Comparison of ENCODE assay signal across 10 cellular contexts in genomic region chr11:96013459-96014213, GRCh38.
DNase-seq lines count a peak whose midpoint lies in the region; ATAC-seq and TF ChIP-seq lines count a peak whose summit lies in the region.
"Had no signal": no experiment of that assay in that cellular context is flagged by ENCODE, and none has a peak within 500 bp of the region (broad histone marks: within the 10 kb centered on the region; RNA-seq: fewer than 3 reads in every experiment).

No MANE protein-coding gene starts in this region.

- H3K27ac Mint-ChIP-seq in activated CD4-positive, alpha-beta memory T cell treated with anti-CD3 and anti-CD28 coated beads for 36 hours: peak overlapping the region; percentile 68

- H2AFZ ChIP-seq in HCT116 (ENCODE audit: low read depth, low read length, poor library complexity, severe bottlenecking) (no peak overlapping the region), mesenchymal stem cell (ENCODE audit: low read depth, low read length) (no peak overlapping the region)

- no TSS peak for BruUV-seq in HCT116 (replicated peaks; lab: Mats Ljungman, UMichigan)

- no peak overlapping the region for H2BK5ac ChIP-seq in mesenchymal stem cell (ENCODE audit: low read depth, low read length, poor library complexity, severe bottlenecking)

- H3K27me3 ChIP-seq in BE2C: no peaks in the 10 kb centered on the region
- no peaks in the 10 kb centered on the region for H3K27me3 ChIP-seq in HCT116 (ENCODE audit: insufficient read depth, low read length)
- no peaks in the 10 kb centered on the region for H3K27me3 ChIP-seq in mesenchymal stem cell (ENCODE audit: control insufficient read depth in 1 of 2, insufficient read depth in 1 of 2, low read length in 2 of 2)

- peaks cover 55% of the 10 kb centered on the region for H3K4me1 Mint-ChIP-seq in activated CD4-positive, alpha-beta memory T cell treated with anti-CD3 and anti-CD28 coated beads for 36 hours (ENCODE audit: low read depth)

- H3K9ac ChIP-seq in HCT116 (ENCODE audit: low read length) (no peak overlapping the region), mesenchymal stem cell (ENCODE audit: low read length) (no peak overlapping the region)

- H3K27ac ChIP-seq in HCT116 (ENCODE audit: low read depth, low read length) (no peak overlapping the region), mesenchymal stem cell (ENCODE audit: low read length, poor library complexity, severe bottlenecking) (peak overlapping the region; percentile 49)

- peak overlapping the region; percentile 1 for H3K4me3 Mint-ChIP-seq in activated CD4-positive, alpha-beta memory T cell treated with anti-CD3 and anti-CD28 coated beads for 36 hours

- TF ChIP-seq POLR2A in HCT116 (IDR thresholded peaks at IDR 0.05; ENCODE audit: borderline replicate concordance, extremely low read depth, insufficient read depth, insufficient read length): no peak

- no peaks in the 10 kb centered on the region for H3K9me2 ChIP-seq in HCT116 (ENCODE audit: insufficient read depth)

- H3K79me2 ChIP-seq in HCT116 (ENCODE audit: insufficient read depth, low read length): no peaks in the 10 kb centered on the region

- H3K18ac ChIP-seq in mesenchymal stem cell (ENCODE audit: low read depth in 1 of 2, low read length in 2 of 2): peak overlapping the region; percentile 63 to 90

- H3K4me2 ChIP-seq in HCT116 (ENCODE audit: low read length) (peak overlapping the region; percentile 9; the same call in 1 of the 2 replicates), mesenchymal stem cell (ENCODE audit: low read length, poor library complexity, severe bottlenecking) (no peak overlapping the region)

- peak overlapping the region; percentile 78 for H4K91ac ChIP-seq in mesenchymal stem cell (ENCODE audit: low read length)

- ATAC-seq in HCT116 (peak; percentile 24; the same call in 1 of the 2 replicates), left cardiac atrium (no peak)

- peaks cover 6% of the 10 kb centered on the region for H3K79me1 ChIP-seq in mesenchymal stem cell (replicated peaks; ENCODE audit: low read length, poor library complexity, severe bottlenecking)

- H4K20me1 ChIP-seq in HCT116 (ENCODE audit: insufficient read depth): no peaks in the 10 kb centered on the region

- no peak overlapping the region for H2BK15ac ChIP-seq in mesenchymal stem cell (ENCODE audit: low read depth, poor library complexity, severe bottlenecking)

- peak overlapping the region in 1 of 2 experiments; percentile 78 for H3K14ac ChIP-seq in mesenchymal stem cell (ENCODE audit: low read length in 2 of 2)

- DNase-seq in BE2C (peak; percentile 50), HCT116 (ENCODE audit: low read depth, low spot score) (no peak), mesenchymal stem cell (no peak), GM19238 (ENCODE audit: insufficient read length, low spot score) (no peak), GM10266 (ENCODE audit: extremely low spot score) (no peak), left cardiac atrium (no peak)
- no peak for DNase-seq in activated CD4-positive, alpha-beta memory T cell treated with anti-CD3 and anti-CD28 coated beads for 36 hours
- no peak for DNase-seq in activated CD4-positive, CD25-positive, alpha-beta regulatory T cell treated with anti-CD3 and anti-CD28 coated beads, Interleukin-2, amount 50 U/mL, for 72 hours
- DNase-seq: DMS153, NCI-H774 had no signal

- no peaks in the 10 kb centered on the region for H3K9me3 Mint-ChIP-seq in activated CD4-positive, alpha-beta memory T cell treated with anti-CD3 and anti-CD28 coated beads for 36 hours

- intact Hi-C loops in HCT116 (cut with micrococcal nuclease): no loop called here
- intact Hi-C loops in activated CD4-positive, alpha-beta memory T cell treated with anti-CD3 and anti-CD28 coated beads for 36 hours (cut with micrococcal nuclease): loop anchor here (1.0 to 5.0 kb wide), 11 partner anchors 49 to 861 kb away; partner anchors contain the start of gene MTMR2
- intact Hi-C loops in left cardiac atrium (cut with DNase I): no loop called here

- no peaks in the 10 kb centered on the region for H3K36me3 ChIP-seq in BE2C
- no peaks in the 10 kb centered on the region for H3K36me3 ChIP-seq in HCT116 (ENCODE audit: control insufficient read depth in 1 of 2, insufficient read depth in 2 of 2, low read length in 2 of 2)
- H3K36me3 ChIP-seq in mesenchymal stem cell (ENCODE audit: control insufficient read depth in 1 of 2, insufficient read depth in 2 of 2, low read depth in 1 of 2, low read length in 2 of 2): no peaks in the 10 kb centered on the region

- no peak for TF ChIP-seq RAD21 in HCT116 (IDR thresholded peaks at IDR 0.05; ENCODE audit: low read depth)

- TF ChIP-seq CTCF in BE2C (IDR thresholded peaks at IDR 0.05; ENCODE audit: low read depth, low read length): no peak
- TF ChIP-seq CTCF in HCT116 (IDR thresholded peaks at IDR 0.05 in 2 of 3, conservative IDR thresholded peaks at IDR 0.05 in 1 of 3; ENCODE audit: borderline replicate concordance in 1 of 3, insufficient read depth in 1 of 3, low read depth in 2 of 3, low read length in 2 of 3): no peak
- no peak for TF ChIP-seq CTCF in GM10266 (IDR thresholded peaks at IDR 0.05; ENCODE audit: control insufficient read depth, insufficient read depth, low read depth, missing control alignments)

- no peaks in the 10 kb centered on the region for H3K27me3 Mint-ChIP-seq in activated CD4-positive, alpha-beta memory T cell treated with anti-CD3 and anti-CD28 coated beads for 36 hours

- no peak overlapping the region for H3K23ac ChIP-seq in mesenchymal stem cell (ENCODE audit: low read length in 2 of 2)

- peak overlapping the region; percentile 3 for H2AK5ac ChIP-seq in mesenchymal stem cell (ENCODE audit: low read length, severe bottlenecking)

- H3K4me3 ChIP-seq in BE2C (ENCODE audit: low read depth, low read length): no peak overlapping the region
- no peak overlapping the region for H3K4me3 ChIP-seq in HCT116 (replicated peaks in 1 of 2; ENCODE audit: low read depth in 1 of 2, low read length in 2 of 2)
- H3K4me3 ChIP-seq in mesenchymal stem cell (ENCODE audit: insufficient read depth in 1 of 2, low read depth in 1 of 2, low read length in 2 of 2): no peak overlapping the region

- RAD21 ChIA-PET in HCT116 (lab: Charles Lee; ENCODE audit: low non-redundant PET in 1 of 2, low total read pairs in 2 of 2, uncharacterized antibody in 2 of 2, unreplicated experiment in 2 of 2): no interaction called here

- peaks cover 1% of the 10 kb centered on the region for H3K36me3 Mint-ChIP-seq in activated CD4-positive, alpha-beta memory T cell treated with anti-CD3 and anti-CD28 coated beads for 36 hours

- peak overlapping the region; percentile 59 for H4K8ac ChIP-seq in mesenchymal stem cell (ENCODE audit: low read length)

- peak overlapping the region; percentile 71 to 76 for H3K4ac ChIP-seq in mesenchymal stem cell (ENCODE audit: low read depth in 1 of 2, low read length in 2 of 2)

- POLR2A ChIA-PET in HCT116 (lab: Charles Lee): no interaction called here
- POLR2A ChIA-PET in activated CD4-positive, alpha-beta memory T cell treated with anti-CD3 and anti-CD28 coated beads for 36 hours (lab: Charles Lee): interaction anchor here (0.6 to 2.0 kb wide), 6 partner anchors 62 to 342 kb away, joined by 3 to 7 read pairs (median 4); no protein-coding TSS in a partner anchor

- CTCF ChIA-PET in HCT116 (lab: Charles Lee): no interaction called here
- CTCF ChIA-PET in activated CD4-positive, alpha-beta memory T cell treated with anti-CD3 and anti-CD28 coated beads for 36 hours (lab: Charles Lee): interaction anchor here (1.0 to 2.7 kb wide), 7 partner anchors 33 to 380 kb away, joined by 3 to 20 read pairs (median 4); partner anchors contain the start of gene MAML2

- H3K9me3 ChIP-seq in BE2C (no peaks in the 10 kb centered on the region), HCT116 (ENCODE audit: control insufficient read depth in 1 of 2, insufficient read depth in 1 of 2, low read depth in 1 of 2, low read length in 2 of 2) (no peaks in the 10 kb centered on the region), mesenchymal stem cell (ENCODE audit: control insufficient read depth, low read length) (no peaks in the 10 kb centered on the region)

- no peak overlapping the region for H2BK120ac ChIP-seq in mesenchymal stem cell (ENCODE audit: low read depth, low read length)

- 77% methylated on average over 16 of the region's 17 CpGs for WGBS in mesenchymal stem cell

- peak overlapping the region; percentile 75 to 93 for H2BK12ac ChIP-seq in mesenchymal stem cell (ENCODE audit: low read length in 2 of 2)

- H3K4me1 ChIP-seq in BE2C (peaks cover 20% of the 10 kb centered on the region), HCT116 (ENCODE audit: control insufficient read depth in 1 of 2, insufficient read depth in 2 of 2, low read length in 2 of 2) (peaks cover 3 to 25% of the 10 kb centered on the region in 2 experiments; a peak in 2 of 4 replicates), mesenchymal stem cell (ENCODE audit: control insufficient read depth, insufficient read depth, low read depth, low read length) (peaks cover 10% of the 10 kb centered on the region)

TF ChIP-seq in HCT116, 20 proteins besides CTCF, POLR2A, EP300 and RAD21:
- TF ChIP-seq EZH2phosphoT487 (IDR thresholded peaks at IDR 0.05; ENCODE audit: borderline replicate concordance): no peak
- no peak for TF ChIP-seq TCF7L2 (IDR thresholded peaks at IDR 0.05; ENCODE audit: borderline replicate concordance, extremely low read depth, insufficient read depth, insufficient read length)
- TF ChIP-seq EZH2 (IDR thresholded peaks at IDR 0.05): no peak
- no peak for TF ChIP-seq CEBPB (IDR thresholded peaks at IDR 0.05; ENCODE audit: low read depth)
